1 cellular context compared by ENCODE assay signal in the genomic region with DNA sequence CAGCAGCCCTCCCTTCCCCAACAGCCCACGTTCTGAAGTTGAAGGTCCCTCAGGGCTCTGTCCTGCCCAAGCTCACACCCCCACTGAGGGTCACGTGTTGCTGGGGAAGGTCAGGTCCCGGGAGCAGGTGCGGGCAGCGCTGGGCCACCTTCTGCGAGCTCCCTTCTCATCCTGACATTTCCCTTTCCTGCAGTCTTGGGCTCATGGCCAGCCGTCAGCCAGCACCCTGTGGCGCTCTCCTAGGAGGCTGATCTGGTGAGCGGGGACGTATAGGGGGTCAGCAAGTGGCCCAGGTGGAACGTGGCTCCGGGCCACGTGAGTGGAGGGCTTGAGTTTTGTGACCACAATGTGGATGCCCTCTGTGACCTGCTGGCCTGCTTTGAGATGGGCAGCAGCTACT.
TF ChIP-seq lines count a peak whose summit lies in the region.

No MANE protein-coding gene starts in this region.

TF ChIP-seq in GM23338, 12 proteins besides CTCF, POLR2A, EP300 and RAD21 (continued from another document):
- TF ChIP-seq EZH2 (IDR thresholded peaks at IDR 0.05; ENCODE audit: low read depth, unreplicated experiment) = no peak
- TF ChIP-seq NANOG (IDR thresholded peaks at IDR 0.05; ENCODE audit: borderline replicate concordance) = no peak
- TF ChIP-seq CREB1 (CRISPR knock-in tag; IDR thresholded peaks at IDR 0.05; ENCODE audit: low read depth) = no peak
- TF ChIP-seq, protein P1, sequence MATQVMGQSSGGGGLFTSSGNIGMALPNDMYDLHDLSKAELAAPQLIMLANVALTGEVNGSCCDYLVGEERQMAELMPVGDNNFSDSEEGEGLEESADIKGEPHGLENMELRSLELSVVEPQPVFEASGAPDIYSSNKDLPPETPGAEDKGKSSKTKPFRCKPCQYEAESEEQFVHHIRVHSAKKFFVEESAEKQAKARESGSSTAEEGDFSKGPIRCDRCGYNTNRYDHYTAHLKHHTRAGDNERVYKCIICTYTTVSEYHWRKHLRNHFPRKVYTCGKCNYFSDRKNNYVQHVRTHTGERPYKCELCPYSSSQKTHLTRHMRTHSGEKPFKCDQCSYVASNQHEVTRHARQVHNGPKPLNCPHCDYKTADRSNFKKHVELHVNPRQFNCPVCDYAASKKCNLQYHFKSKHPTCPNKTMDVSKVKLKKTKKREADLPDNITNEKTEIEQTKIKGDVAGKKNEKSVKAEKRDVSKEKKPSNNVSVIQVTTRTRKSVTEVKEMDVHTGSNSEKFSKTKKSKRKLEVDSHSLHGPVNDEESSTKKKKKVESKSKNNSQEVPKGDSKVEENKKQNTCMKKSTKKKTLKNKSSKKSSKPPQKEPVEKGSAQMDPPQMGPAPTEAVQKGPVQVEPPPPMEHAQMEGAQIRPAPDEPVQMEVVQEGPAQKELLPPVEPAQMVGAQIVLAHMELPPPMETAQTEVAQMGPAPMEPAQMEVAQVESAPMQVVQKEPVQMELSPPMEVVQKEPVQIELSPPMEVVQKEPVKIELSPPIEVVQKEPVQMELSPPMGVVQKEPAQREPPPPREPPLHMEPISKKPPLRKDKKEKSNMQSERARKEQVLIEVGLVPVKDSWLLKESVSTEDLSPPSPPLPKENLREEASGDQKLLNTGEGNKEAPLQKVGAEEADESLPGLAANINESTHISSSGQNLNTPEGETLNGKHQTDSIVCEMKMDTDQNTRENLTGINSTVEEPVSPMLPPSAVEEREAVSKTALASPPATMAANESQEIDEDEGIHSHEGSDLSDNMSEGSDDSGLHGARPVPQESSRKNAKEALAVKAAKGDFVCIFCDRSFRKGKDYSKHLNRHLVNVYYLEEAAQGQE (IDR thresholded peaks at IDR 0.05; ENCODE audit: unreplicated experiment) = no peak
- TF ChIP-seq ZNF114 (CRISPR knock-in tag; IDR thresholded peaks at IDR 0.05) = no peak
- no peak for TF ChIP-seq ZNF331 (CRISPR knock-in tag; IDR thresholded peaks at IDR 0.05; ENCODE audit: low read depth)
- TF ChIP-seq, protein P2, sequence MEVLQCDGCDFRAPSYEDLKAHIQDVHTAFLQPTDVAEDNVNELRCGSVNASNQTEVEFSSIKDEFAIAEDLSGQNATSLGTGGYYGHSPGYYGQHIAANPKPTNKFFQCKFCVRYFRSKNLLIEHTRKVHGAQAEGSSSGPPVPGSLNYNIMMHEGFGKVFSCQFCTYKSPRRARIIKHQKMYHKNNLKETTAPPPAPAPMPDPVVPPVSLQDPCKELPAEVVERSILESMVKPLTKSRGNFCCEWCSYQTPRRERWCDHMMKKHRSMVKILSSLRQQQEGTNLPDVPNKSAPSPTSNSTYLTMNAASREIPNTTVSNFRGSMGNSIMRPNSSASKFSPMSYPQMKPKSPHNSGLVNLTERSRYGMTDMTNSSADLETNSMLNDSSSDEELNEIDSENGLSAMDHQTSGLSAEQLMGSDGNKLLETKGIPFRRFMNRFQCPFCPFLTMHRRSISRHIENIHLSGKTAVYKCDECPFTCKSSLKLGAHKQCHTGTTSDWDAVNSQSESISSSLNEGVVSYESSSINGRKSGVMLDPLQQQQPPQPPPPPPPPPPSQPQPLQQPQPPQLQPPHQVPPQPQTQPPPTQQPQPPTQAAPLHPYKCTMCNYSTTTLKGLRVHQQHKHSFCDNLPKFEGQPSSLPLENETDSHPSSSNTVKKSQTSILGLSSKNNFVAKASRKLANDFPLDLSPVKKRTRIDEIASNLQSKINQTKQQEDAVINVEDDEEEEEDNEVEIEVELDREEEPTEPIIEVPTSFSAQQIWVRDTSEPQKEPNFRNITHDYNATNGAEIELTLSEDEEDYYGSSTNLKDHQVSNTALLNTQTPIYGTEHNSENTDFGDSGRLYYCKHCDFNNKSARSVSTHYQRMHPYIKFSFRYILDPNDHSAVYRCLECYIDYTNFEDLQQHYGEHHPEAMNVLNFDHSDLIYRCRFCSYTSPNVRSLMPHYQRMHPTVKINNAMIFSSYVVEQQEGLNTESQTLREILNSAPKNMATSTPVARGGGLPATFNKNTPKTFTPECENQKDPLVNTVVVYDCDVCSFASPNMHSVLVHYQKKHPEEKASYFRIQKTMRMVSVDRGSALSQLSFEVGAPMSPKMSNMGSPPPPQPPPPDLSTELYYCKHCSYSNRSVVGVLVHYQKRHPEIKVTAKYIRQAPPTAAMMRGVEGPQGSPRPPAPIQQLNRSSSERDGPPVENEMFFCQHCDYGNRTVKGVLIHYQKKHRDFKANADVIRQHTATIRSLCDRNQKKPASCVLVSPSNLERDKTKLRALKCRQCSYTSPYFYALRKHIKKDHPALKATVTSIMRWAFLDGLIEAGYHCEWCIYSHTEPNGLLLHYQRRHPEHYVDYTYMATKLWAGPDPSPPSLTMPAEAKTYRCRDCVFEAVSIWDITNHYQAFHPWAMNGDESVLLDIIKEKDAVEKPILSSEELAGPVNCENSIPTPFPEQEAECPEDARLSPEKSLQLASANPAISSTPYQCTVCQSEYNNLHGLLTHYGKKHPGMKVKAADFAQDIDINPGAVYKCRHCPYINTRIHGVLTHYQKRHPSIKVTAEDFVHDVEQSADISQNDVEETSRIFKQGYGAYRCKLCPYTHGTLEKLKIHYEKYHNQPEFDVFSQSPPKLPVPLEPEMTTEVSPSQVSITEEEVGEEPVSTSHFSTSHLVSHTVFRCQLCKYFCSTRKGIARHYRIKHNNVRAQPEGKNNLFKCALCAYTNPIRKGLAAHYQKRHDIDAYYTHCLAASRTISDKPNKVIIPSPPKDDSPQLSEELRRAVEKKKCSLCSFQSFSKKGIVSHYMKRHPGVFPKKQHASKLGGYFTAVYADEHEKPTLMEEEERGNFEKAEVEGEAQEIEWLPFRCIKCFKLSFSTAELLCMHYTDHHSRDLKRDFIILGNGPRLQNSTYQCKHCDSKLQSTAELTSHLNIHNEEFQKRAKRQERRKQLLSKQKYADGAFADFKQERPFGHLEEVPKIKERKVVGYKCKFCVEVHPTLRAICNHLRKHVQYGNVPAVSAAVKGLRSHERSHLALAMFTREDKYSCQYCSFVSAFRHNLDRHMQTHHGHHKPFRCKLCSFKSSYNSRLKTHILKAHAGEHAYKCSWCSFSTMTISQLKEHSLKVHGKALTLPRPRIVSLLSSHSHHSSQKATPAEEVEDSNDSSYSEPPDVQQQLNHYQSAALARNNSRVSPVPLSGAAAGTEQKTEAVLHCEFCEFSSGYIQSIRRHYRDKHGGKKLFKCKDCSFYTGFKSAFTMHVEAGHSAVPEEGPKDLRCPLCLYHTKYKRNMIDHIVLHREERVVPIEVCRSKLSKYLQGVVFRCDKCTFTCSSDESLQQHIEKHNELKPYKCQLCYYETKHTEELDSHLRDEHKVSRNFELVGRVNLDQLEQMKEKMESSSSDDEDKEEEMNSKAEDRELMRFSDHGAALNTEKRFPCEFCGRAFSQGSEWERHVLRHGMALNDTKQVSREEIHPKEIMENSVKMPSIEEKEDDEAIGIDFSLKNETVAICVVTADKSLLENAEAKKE (CRISPR knock-in tag; IDR thresholded peaks at IDR 0.05) = no peak
